Comparison of ENCODE assay signal across 22 cellular contexts in the genomic region with DNA sequence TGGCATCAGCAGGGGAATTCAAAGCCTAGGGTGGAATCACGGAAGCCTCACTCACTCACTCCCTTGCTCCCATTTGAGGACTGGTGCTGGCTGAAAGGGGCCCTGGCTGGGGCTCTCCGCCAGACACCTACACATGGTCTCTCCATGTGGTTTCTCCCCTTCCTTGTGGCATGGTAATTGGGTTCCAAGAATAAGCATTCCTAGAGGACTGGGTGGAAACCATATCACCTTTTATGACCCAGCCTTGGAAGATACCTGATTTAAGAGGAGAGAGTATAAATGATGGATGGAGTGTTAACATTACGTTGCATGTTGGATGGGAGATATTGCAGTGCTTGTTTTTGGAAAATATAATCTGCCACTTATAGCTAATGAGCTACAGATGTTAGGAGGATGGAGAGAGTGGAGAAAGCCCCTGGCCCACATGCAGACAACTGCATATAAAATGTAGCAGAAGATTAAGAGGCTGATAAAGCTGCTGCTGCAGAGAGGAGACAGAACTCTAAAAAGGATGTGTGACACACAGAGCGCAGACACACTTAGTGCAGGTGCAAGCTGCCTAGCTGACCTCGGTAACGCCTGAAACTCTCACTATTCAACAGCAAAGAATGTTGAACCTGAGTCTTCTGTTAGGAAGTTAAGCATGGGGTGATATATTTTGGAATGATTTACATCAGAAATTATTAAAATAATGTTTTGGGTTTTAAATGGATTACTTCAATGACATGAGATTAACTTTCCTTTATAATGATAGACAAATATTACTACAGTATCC. TPM values are rescaled to one million over a fixed set of nuclear protein-coding genes. Genes with fewer than 3 reads are reported as not detected.
DNase-seq lines count a peak whose midpoint lies in the region; ATAC-seq and TF ChIP-seq lines count a peak whose summit lies in the region.
"Had no signal": no experiment of that assay in that cellular context is flagged by ENCODE, and none has a peak within 500 bp of the region (broad histone marks: within the 10 kb centered on the region; RNA-seq: fewer than 3 reads in every experiment).

No MANE protein-coding gene starts in this region.

- 43% methylated on average over 6 of the region's 6 CpGs for WGBS in hepatocyte (ENCODE audit: low lambda C conversion rate, missing lambda C conversion rate)

- H3K36me3 ChIP-seq in BLaER1 (no peaks in the 10 kb centered on the region), OCI-LY7 (ENCODE audit: insufficient read depth, low read length) (no peaks in the 10 kb centered on the region), hepatocyte (replicated peaks; ENCODE audit: insufficient read depth, low read depth) (no peaks in the 10 kb centered on the region)
- H3K36me3 ChIP-seq: MG63 had no signal

- H3K9me3 ChIP-seq in BLaER1 = no peaks in the 10 kb centered on the region
- no peaks in the 10 kb centered on the region for H3K9me3 ChIP-seq in OCI-LY7 (ENCODE audit: low read length)
- no peaks in the 10 kb centered on the region for H3K9me3 ChIP-seq in hepatocyte (ENCODE audit: low read depth)
- H3K9me3 ChIP-seq: A549, MG63 had no signal

- no peak overlapping the region for H2AFZ ChIP-seq in OCI-LY7 (ENCODE audit: low read length)
- no peak overlapping the region for H2AFZ ChIP-seq in hepatocyte

- ATAC-seq in HG02884 (IDR thresholded peaks at IDR 0.05; ENCODE audit: unreplicated experiment) (no peak), GM18517 (IDR thresholded peaks at IDR 0.05; ENCODE audit: unreplicated experiment) (no peak)
- ATAC-seq: A549, GM12878, T-helper 17 cell had no signal

- intact Hi-C loops in OCI-LY7 (cut with micrococcal nuclease; ENCODE audit: unreplicated experiment) = no loop called here

- no peak overlapping the region for H3K9ac ChIP-seq in BLaER1

- H4K20me1 ChIP-seq in BLaER1 (no peaks in the 10 kb centered on the region), OCI-LY7 (ENCODE audit: insufficient read depth, low read length) (no peaks in the 10 kb centered on the region), hepatocyte (ENCODE audit: insufficient read depth, poor library complexity, severe bottlenecking) (no peaks in the 10 kb centered on the region)

- no TSS peak for BruUV-seq in OCI-LY7 (replicated peaks; lab: Mats Ljungman, UMichigan)

- H3K4me2 ChIP-seq in BLaER1 (peak overlapping the region; percentile 78), OCI-LY7 (ENCODE audit: low read length) (peak overlapping the region; percentile 23), hepatocyte (no peak overlapping the region)
- H3K4me2 ChIP-seq: A549 had no signal

- peak; percentile 42 for DNase-seq in Daoy (ENCODE audit: low read depth)
- DNase-seq in OCI-LY7 (ENCODE audit: low spot score) = peak; percentile 71
- no peak for DNase-seq in hepatocyte (ENCODE audit: low spot score)
- DNase-seq in pons (ENCODE audit: low spot score) = no peak
- DNase-seq in middle frontal gyrus (ENCODE audit: extremely low spot score, low spot score) = no peak
- DNase-seq: HFFc6, IMR-90, Karpas-422, MG63, NCI-H1092 treated with DMSO at 0.1 percent for 48 hours, NCI-H1694, NCI-H446, NCI-H774, SHP77, T-helper 17 cell had no signal

- H3K79me2 ChIP-seq in OCI-LY7 (ENCODE audit: insufficient read depth, low read depth, low read length) = no peaks in the 10 kb centered on the region
- H3K79me2 ChIP-seq in hepatocyte = no peaks in the 10 kb centered on the region

- POLR2A ChIA-PET in OCI-LY7 (lab: Charles Lee) = interaction anchor here (0.6 to 6.7 kb wide), 3 partner anchors 10 to 78 kb away, joined by 3 to 55 read pairs (median 6); no protein-coding TSS in a partner anchor

- TF ChIP-seq CTCF in OCI-LY7 (conservative IDR thresholded peaks at IDR 0.05; ENCODE audit: low read length) (no peak), hepatocyte (IDR thresholded peaks at IDR 0.05; ENCODE audit: poor library complexity) (no peak)

- H3K27me3 ChIP-seq in BLaER1 (no peaks in the 10 kb centered on the region), hepatocyte (peaks cover 4% of the 10 kb centered on the region)
- H3K27me3 ChIP-seq: MG63 had no signal

- H3K4me3 ChIP-seq in BLaER1 (no peak overlapping the region), OCI-LY7 (ENCODE audit: low read depth, low read length, poor library complexity, severe bottlenecking) (no peak overlapping the region), hepatocyte (no peak overlapping the region)
- H3K4me3 ChIP-seq: A549, GM12878, MG63 had no signal

- no peaks in the 10 kb centered on the region for H3K9me2 ChIP-seq in OCI-LY7 (ENCODE audit: insufficient read depth, low read length)
- no peaks in the 10 kb centered on the region for H3K9me2 ChIP-seq in hepatocyte (replicated peaks; ENCODE audit: insufficient read depth)

- H3K27ac ChIP-seq in BLaER1 (no peak overlapping the region), OCI-LY7 (ENCODE audit: low read depth, low read length, poor library complexity, severe bottlenecking) (no peak overlapping the region), hepatocyte (peak overlapping the region; percentile 36)
- H3K27ac ChIP-seq: A549 had no signal

- CTCF ChIA-PET in OCI-LY7 (lab: Charles Lee; ENCODE audit: unreplicated experiment) = interaction anchor here (1.0 kb wide), 1 partner anchor 76 kb away, joined by 3 read pairs; no protein-coding TSS in a partner anchor

- H3K4me1 ChIP-seq in BLaER1 (peaks cover 85% of the 10 kb centered on the region), OCI-LY7 (ENCODE audit: insufficient read depth, low read length, poor library complexity, severe bottlenecking) (peaks cover 68% of the 10 kb centered on the region), hepatocyte (ENCODE audit: insufficient read depth) (peaks cover 23% of the 10 kb centered on the region)

RNA-seq across cellular contexts. Expression of gene CDKN1A, which starts 23.3 kb away (rescaled TPM):
- total RNA-seq in Daoy (2014; rRNA removed; shearing (Covaris generic)) = 38.4 and 48.8 TPM in 2 replicates
- 0.13 and 0.41 TPM in 2 replicates for total RNA-seq in OCI-LY7 (2014; rRNA removed; shearing (Covaris generic))
- total RNA-seq in OCI-LY7 (2022) = 1.2 and 1.3 TPM in 2 replicates
- total RNA-seq in hepatocyte = 246 TPM in 2 replicates
- 318 and 344 TPM in 2 replicates for polyA plus RNA-seq in hepatocyte

RNA-seq across cellular contexts. Expression of gene RAB44, which starts 42.4 kb away (rescaled TPM):
- under 0.01 and 0.65 TPM in 2 replicates for total RNA-seq in Daoy (2014; rRNA removed; shearing (Covaris generic))
- total RNA-seq in OCI-LY7 (2014; rRNA removed; shearing (Covaris generic)) = 0.03 and 0.09 TPM in 2 replicates
- total RNA-seq in OCI-LY7 (2022) = not detected in 2 replicates
- total RNA-seq in hepatocyte = not detected in 2 replicates
- polyA plus RNA-seq in hepatocyte = not detected in 2 replicates
- total RNA-seq: H1, HT1080, IMR-90 had no signal

Comparison
In these comparisons a context has a peak if more than half of its experiments do, and no peak if none do; other contexts are left out.
1. DNase-seq: peak in Daoy (single experiment) and OCI-LY7 (single experiment); none in hepatocyte (single experiment), pons (single experiment) and middle frontal gyrus (single experiment).
2. RNA of gene CDKN1A, which starts 23.3 kb away (total RNA-seq): 246 TPM in hepatocyte and 38.4 to 48.8 TPM in Daoy; 0.13 to 1.3 TPM in OCI-LY7; every median in the first group is over 10 times any median in the second.